In genomic region chr7:105876091-105876963, GRCh38 we compare ENCODE assay signal across 8 cellular contexts. TPM values are rescaled to one million over a fixed set of nuclear protein-coding genes. Genes with fewer than 3 reads are reported as not detected.
DNase-seq lines count a peak whose midpoint lies in the region; ATAC-seq, FAIRE-seq and TF ChIP-seq lines count a peak whose summit lies in the region.

A gene with protein sequence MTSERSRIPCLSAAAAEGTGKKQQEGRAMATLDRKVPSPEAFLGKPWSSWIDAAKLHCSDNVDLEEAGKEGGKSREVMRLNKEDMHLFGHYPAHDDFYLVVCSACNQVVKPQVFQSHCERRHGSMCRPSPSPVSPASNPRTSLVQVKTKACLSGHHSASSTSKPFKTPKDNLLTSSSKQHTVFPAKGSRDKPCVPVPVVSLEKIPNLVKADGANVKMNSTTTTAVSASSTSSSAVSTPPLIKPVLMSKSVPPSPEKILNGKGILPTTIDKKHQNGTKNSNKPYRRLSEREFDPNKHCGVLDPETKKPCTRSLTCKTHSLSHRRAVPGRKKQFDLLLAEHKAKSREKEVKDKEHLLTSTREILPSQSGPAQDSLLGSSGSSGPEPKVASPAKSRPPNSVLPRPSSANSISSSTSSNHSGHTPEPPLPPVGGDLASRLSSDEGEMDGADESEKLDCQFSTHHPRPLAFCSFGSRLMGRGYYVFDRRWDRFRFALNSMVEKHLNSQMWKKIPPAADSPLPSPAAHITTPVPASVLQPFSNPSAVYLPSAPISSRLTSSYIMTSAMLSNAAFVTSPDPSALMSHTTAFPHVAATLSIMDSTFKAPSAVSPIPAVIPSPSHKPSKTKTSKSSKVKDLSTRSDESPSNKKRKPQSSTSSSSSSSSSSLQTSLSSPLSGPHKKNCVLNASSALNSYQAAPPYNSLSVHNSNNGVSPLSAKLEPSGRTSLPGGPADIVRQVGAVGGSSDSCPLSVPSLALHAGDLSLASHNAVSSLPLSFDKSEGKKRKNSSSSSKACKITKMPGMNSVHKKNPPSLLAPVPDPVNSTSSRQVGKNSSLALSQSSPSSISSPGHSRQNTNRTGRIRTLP (minus strand): TSS chr7:105876599. CDS start chr7:105876558, 41 bp downstream.

- ATAC-seq in GM18502 (IDR thresholded peaks at IDR 0.05; ENCODE audit: poor library complexity, unreplicated experiment) (peak; percentile 92), HG03135 (IDR thresholded peaks at IDR 0.05; ENCODE audit: unreplicated experiment) (peak; percentile 87), GM18517 (IDR thresholded peaks at IDR 0.05; ENCODE audit: unreplicated experiment) (no peak)

- DNase-seq in NCI-H226 = peak; percentile 95
- peak; percentile 96 for DNase-seq in bronchial epithelial cell (ENCODE audit: low read depth)
- peak; percentile 90 for DNase-seq in iPS-NIHi7 (ENCODE audit: extremely low spot score)
- DNase-seq in small intestine = peak; percentile 99

- H3K4me1 ChIP-seq in small intestine (ENCODE audit: control insufficient read depth in 2 of 2, insufficient read depth in 1 of 2, low read depth in 1 of 2, low read length in 1 of 2) = peaks cover 8 to 9% of the 10 kb centered on the region in 2 donors

- 0 out of 2 replicates have a peak, but pooled peaks have one; percentile 17 for TF ChIP-seq CTCF in WI38 (IDR thresholded peaks at IDR 0.05; ENCODE audit: low read depth, low read length)
- peak; percentile 30 for TF ChIP-seq CTCF in bronchial epithelial cell (IDR thresholded peaks at IDR 0.05; ENCODE audit: insufficient read depth, low read length, severe bottlenecking)

- no peaks in the 10 kb centered on the region for H3K27me3 ChIP-seq in bronchial epithelial cell (ENCODE audit: control insufficient read depth, insufficient read depth, low read length)
- no peaks in the 10 kb centered on the region for H3K27me3 ChIP-seq in small intestine (ENCODE audit: control insufficient read depth in 2 of 2, insufficient read depth in 2 of 2, low read length in 2 of 2)

- peak within 1 kb of the TSS; percentile 94 to 96 for H3K27ac ChIP-seq in small intestine (ENCODE audit: low read depth in 1 of 2, low read length in 1 of 2)

- H3K36me3 ChIP-seq in bronchial epithelial cell (ENCODE audit: control insufficient read depth, insufficient read depth, low read length) (peaks cover 1% of the 10 kb centered on the region), small intestine (ENCODE audit: control insufficient read depth in 2 of 2, insufficient read depth in 2 of 2, low read length in 2 of 2) (no peaks in the 10 kb centered on the region)

- H3K4me3 ChIP-seq in WI38 (ENCODE audit: low read depth, low read length) = peak within 1 kb of the TSS; percentile 84
- H3K4me3 ChIP-seq in bronchial epithelial cell (ENCODE audit: low read depth, low read length) = peak within 1 kb of the TSS; percentile 70
- peak within 1 kb of the TSS; percentile 80 to 86 for H3K4me3 ChIP-seq in small intestine (ENCODE audit: low read depth in 1 of 2, low read length in 2 of 2)

- no peaks in the 10 kb centered on the region for H3K9me3 ChIP-seq in small intestine (ENCODE audit: control insufficient read depth, low read depth)

- FAIRE-seq in bronchial epithelial cell (lab: Jason Lieb, UNC) (no peak), small intestine (lab: Jason Lieb, UNC) (no peak)

- 0 to 2% (median 1%) methylated on average over 44 to 77 of the region's 77 CpGs for WGBS in small intestine, 3 donors

RNA-seq across cellular contexts. Expression of the gene that starts here (rescaled TPM):
- total RNA-seq in bronchial epithelial cell = 2.4 and 4.2 TPM in 2 replicates
- 10 to 100 TPM in 2 of 3 donors, 1 to 10 TPM in 1; 9.7 to 50.8 (median 30.3) TPM for polyA plus RNA-seq in small intestine
